28 cellular contexts compared by ENCODE assay signal in genomic region chr16:49940464-49941224, GRCh38.
"Had no signal": no experiment of that assay in that cellular context is flagged by ENCODE, and none has a peak within 500 bp of the region (broad histone marks: within the 10 kb centered on the region; RNA-seq: fewer than 3 reads in every experiment).

No MANE protein-coding gene starts in this region.

- DNase-seq: activated CD4-positive, alpha-beta T cell treated with anti-CD3 and anti-CD28 coated beads, Interleukin-2, amount 10 ng/mL, durations not matched to agents 7 days and 5 days; activated CD4-positive, CD25-positive, alpha-beta regulatory T cell; activated CD8-positive, alpha-beta T cell treated with anti-CD3 and anti-CD28 coated beads for 36 hours; activated gamma-delta T cell; activated naive CD4-positive, alpha-beta T cell treated with Interleukin-2 at 50 U/mL for 16 hours; activated naive CD8-positive, alpha-beta T cell treated with anti-CD3 and anti-CD28 coated beads, Interleukin-2, amount 10 ng/mL, durations not matched to agents 7 days and 5 days; activated T-cell treated with anti-CD3 and anti-CD28 coated beads, Interleukin-2, amount 50 U/mL, for 1 hour; activated T-cell treated with anti-CD3 and anti-CD28 coated beads, Interleukin-2, amount 50 U/mL, for 72 hours; amygdala; Karpas-422; NCI-H1048; NCI-H1105 treated with DMSO at 0.1 percent for 48 hours; NCI-H1436; NCI-H1694; NCI-H1930; NCI-H2081 treated with DMSO at 0.1 percent for 48 hours; NCI-H226; NCI-H446 treated with DMSO at 0.1 percent for 48 hours; NCI-H524; NCI-H69; NCI-H82; PC-9; Right ventricle myocardium superior; SW 1271; T1000; WERI-Rb-1 had no signal

- H3K27me3 ChIP-seq: ascending aorta, cardiac muscle cell had no signal

- H3K27ac ChIP-seq: ascending aorta, cardiac muscle cell, PC-9, WERI-Rb-1 had no signal

- H3K36me3 ChIP-seq: ascending aorta, cardiac muscle cell, WERI-Rb-1 had no signal

- H3K4me1 ChIP-seq: ascending aorta had no signal

- H3K4me2 ChIP-seq: PC-9 had no signal

- H3K4me3 ChIP-seq: ascending aorta, cardiac muscle cell, PC-9 had no signal

- H2AFZ ChIP-seq: PC-9 had no signal
